In the genomic region with DNA sequence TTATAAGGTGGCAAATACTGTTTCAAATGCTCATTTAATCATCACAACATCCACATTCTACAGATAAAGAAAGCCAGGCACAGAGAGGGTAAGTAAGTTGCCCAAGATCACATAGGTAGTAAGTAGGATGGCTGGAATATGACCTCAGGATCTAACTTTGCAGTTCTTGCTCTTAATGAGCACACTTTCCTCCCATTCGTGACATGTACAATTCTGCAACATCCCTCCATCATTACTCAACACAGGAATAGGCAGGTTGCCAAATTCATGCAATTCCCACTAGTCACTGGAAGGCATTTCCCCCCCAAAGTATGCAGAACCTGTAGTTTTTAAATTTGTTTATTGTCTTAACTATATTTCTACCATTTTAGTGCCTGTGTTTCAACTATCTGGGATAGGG, we compare ENCODE assay signal across 12 cellular contexts.
DNase-seq lines count a peak whose midpoint lies in the region; ATAC-seq and TF ChIP-seq lines count a peak whose summit lies in the region.
"Had no signal": no experiment of that assay in that cellular context is flagged by ENCODE, and none has a peak within 500 bp of the region (broad histone marks: within the 10 kb centered on the region; RNA-seq: fewer than 3 reads in every experiment).

No MANE protein-coding gene starts in this region.

- no peaks in the 10 kb centered on the region for H3K9me3 Mint-ChIP-seq in endodermal cell
- H3K9me3 Mint-ChIP-seq: natural killer cell treated with Interleukin-12 subunit alpha and Interleukin-12 subunit beta and Interleukin-15 and Interleukin-18, amount 100 ng/mL, for 72 hours had no signal

- peak overlapping the region; percentile 0; the same call in 1 of the 2 replicates for H3K4me3 ChIP-seq in WI38 (ENCODE audit: low read depth, low read length)
- H3K4me3 ChIP-seq in right cardiac atrium (ENCODE audit: low read length): no peak overlapping the region
- no peak overlapping the region for H3K4me3 ChIP-seq in thyroid gland (replicated peaks in 1 of 3)
- H3K4me3 ChIP-seq in endodermal cell (ENCODE audit: low read length): no peak overlapping the region

- ATAC-seq in right cardiac atrium (peak; percentile 78 to 79), HG03097 (IDR thresholded peaks at IDR 0.05; ENCODE audit: low FRiP score, unreplicated experiment) (no peak)
- ATAC-seq: natural killer cell treated with Interleukin-12 subunit alpha and Interleukin-12 subunit beta and Interleukin-15 and Interleukin-18, amount 100 ng/mL, for 72 hours had no signal

- H3K4me1 ChIP-seq in right cardiac atrium (ENCODE audit: control insufficient read depth, insufficient read depth, low read length): no peaks in the 10 kb centered on the region
- peaks cover 56 to 58% of the 10 kb centered on the region in 2 donors for H3K4me1 ChIP-seq in thyroid gland
- H3K4me1 ChIP-seq in endodermal cell (ENCODE audit: control insufficient read depth, insufficient read depth, low read length): no peaks in the 10 kb centered on the region

- WGBS in right cardiac atrium: 16% methylated on average over 1 of the region's 1 CpG
- WGBS in thyroid gland, 2 donors: 14 to 29% methylated on average over 1 of the region's 1 CpG
- whole genome bisulfite sequencing in endodermal cell (ENCODE audit: insufficient coverage in 1 of 2, insufficient read length in 1 of 2), 2 experiments: 84% methylated on average over 1 of the region's 1 CpG; no CpG with 5 or more reads in 1 of the 2 experiments

- H3K4me3 Mint-ChIP-seq in endodermal cell: no peak overlapping the region
- H3K4me3 Mint-ChIP-seq: natural killer cell treated with Interleukin-12 subunit alpha and Interleukin-12 subunit beta and Interleukin-15 and Interleukin-18, amount 100 ng/mL, for 72 hours had no signal

- peaks cover 2% of the 10 kb centered on the region for H3K4me1 Mint-ChIP-seq in endodermal cell

- H3K9me3 ChIP-seq in right cardiac atrium (ENCODE audit: control insufficient read depth, low read length) (no peaks in the 10 kb centered on the region), thyroid gland (no peaks in the 10 kb centered on the region), endodermal cell (ENCODE audit: control insufficient read depth, low read length) (no peaks in the 10 kb centered on the region)

- no peak overlapping the region for H3K27ac Mint-ChIP-seq in endodermal cell
- H3K27ac Mint-ChIP-seq: natural killer cell treated with Interleukin-12 subunit alpha and Interleukin-12 subunit beta and Interleukin-15 and Interleukin-18, amount 100 ng/mL, for 72 hours had no signal

- H3K36me3 Mint-ChIP-seq in endodermal cell (ENCODE audit: low read depth): no peaks in the 10 kb centered on the region
- H3K36me3 Mint-ChIP-seq: natural killer cell treated with Interleukin-12 subunit alpha and Interleukin-12 subunit beta and Interleukin-15 and Interleukin-18, amount 100 ng/mL, for 72 hours had no signal

- H3K27me3 ChIP-seq in right cardiac atrium (ENCODE audit: control insufficient read depth, insufficient read depth) (peaks cover 3% of the 10 kb centered on the region), thyroid gland (no peaks in the 10 kb centered on the region), endodermal cell (ENCODE audit: control insufficient read depth, insufficient read depth, low read length, poor library complexity, severe bottlenecking) (no peaks in the 10 kb centered on the region)

- intact Hi-C loops in right cardiac atrium (cut with DNase I) (no loop called here), thyroid gland (cut with DNase I) (no loop called here)

- TF ChIP-seq CTCF in WI38 (IDR thresholded peaks at IDR 0.05; ENCODE audit: low read depth, low read length): no peak
- no peak for TF ChIP-seq CTCF in thyroid gland (IDR thresholded peaks at IDR 0.05)
- TF ChIP-seq CTCF in endodermal cell (conservative IDR thresholded peaks at IDR 0.05): no peak

- peak; percentile 29 for DNase-seq in NCI-H2171 treated with DMSO at 0.1 percent for 48 hours (lab: John Stamatoyannopoulos, UW)
- no peak for DNase-seq in NCI-H2171 (lab: John Stamatoyannopoulos, UW)
- no peak for DNase-seq in right cardiac atrium
- DNase-seq in thyroid gland: peak; percentile 25 to 32
- DNase-seq in pons (ENCODE audit: low spot score): no peak
- no peak for DNase-seq in endodermal cell
- DNase-seq: NCI-H1694 treated with DMSO at 0.1 percent for 48 hours; stimulated activated naive CD4-positive, alpha-beta T cell; T-helper 9 cell had no signal

- H3K27ac ChIP-seq in right cardiac atrium (ENCODE audit: low read length) (no peak overlapping the region), thyroid gland (peak overlapping the region; percentile 83 to 93 (median 86)), endodermal cell (ENCODE audit: low read depth, low read length) (no peak overlapping the region)

- no peak overlapping the region for H3K9ac ChIP-seq in endodermal cell (ENCODE audit: extremely low read depth, low read length, poor library complexity, severe bottlenecking)

- TF ChIP-seq POLR2A in thyroid gland (IDR thresholded peaks at IDR 0.05): no peak

- H3K36me3 ChIP-seq in thyroid gland (no peaks in the 10 kb centered on the region), endodermal cell (ENCODE audit: control insufficient read depth, insufficient read depth, low read length) (no peaks in the 10 kb centered on the region)

- H3K27me3 Mint-ChIP-seq in endodermal cell (ENCODE audit: insufficient read depth): no peaks in the 10 kb centered on the region

Comparison
In these comparisons a context has a peak if more than half of its experiments do, and no peak if none do; other contexts are left out.
1. DNase-seq: peak in NCI-H2171 treated with DMSO at 0.1 percent for 48 hours (single experiment) and thyroid gland (2 of 2); none in NCI-H2171 (single experiment), right cardiac atrium (0 of 3), pons (single experiment) and endodermal cell (single experiment).
2. H3K27ac ChIP-seq: peak in thyroid gland (3 of 3); none in right cardiac atrium (single experiment) and endodermal cell (single experiment).